9 cellular contexts compared by ENCODE assay signal in genomic region chr15:88256261-88257230, GRCh38. TPM values are rescaled to one million over a fixed set of nuclear protein-coding genes. Genes with fewer than 3 reads are reported as not detected.
DNase-seq lines count a peak whose midpoint lies in the region; ATAC-seq, FAIRE-seq and TF ChIP-seq lines count a peak whose summit lies in the region.
"Had no signal": no experiment of that assay in that cellular context is flagged by ENCODE, and none has a peak within 500 bp of the region (broad histone marks: within the 10 kb centered on the region; RNA-seq: fewer than 3 reads in every experiment).

NTRK3 (minus strand) TSS chr15:88256739; CDS start chr15:88256153, 586 bp downstream.

- no peak for DNase-seq in NT2/D1 (ENCODE audit: low read depth, low spot score)
- no peak for DNase-seq in effector memory CD4-positive, alpha-beta T cell
- DNase-seq in natural killer cell: no peak
- no peak for DNase-seq in stimulated activated CD4-positive, alpha-beta T cell treated with anti-CD3 and anti-CD28 coated beads, Interleukin-2, amount 100 ng/mL, for 48 hours
- DNase-seq in NK-92 (lab: John Stamatoyannopoulos, UW; ENCODE audit: unreplicated experiment): no peak
- DNase-seq in small intestine: no peak

- H3K4me1 ChIP-seq in NT2/D1 (ENCODE audit: insufficient read depth, insufficient read length): peaks cover 2% of the 10 kb centered on the region
- peaks cover 4% of the 10 kb centered on the region for H3K4me1 ChIP-seq in effector memory CD4-positive, alpha-beta T cell (ENCODE audit: control insufficient read depth, insufficient read depth, low read length, poor library complexity, severe bottlenecking)
- peaks cover 0 to 2% of the 10 kb centered on the region in 2 donors for H3K4me1 ChIP-seq in small intestine (ENCODE audit: control insufficient read depth in 2 of 2, insufficient read depth in 1 of 2, low read depth in 1 of 2, low read length in 1 of 2)

- TF ChIP-seq CTCF in natural killer cell (IDR thresholded peaks at IDR 0.05): no peak

- H3K27ac ChIP-seq in effector memory CD4-positive, alpha-beta T cell (ENCODE audit: insufficient read depth, low read length, poor library complexity, severe bottlenecking): no peak within 1 kb of the TSS
- H3K27ac ChIP-seq in small intestine (ENCODE audit: low read depth in 1 of 2, low read length in 1 of 2): no peak within 1 kb of the TSS

- peaks cover 0 to 5% of the 10 kb centered on the region in 2 donors for H3K4me1 Mint-ChIP-seq in natural killer cell

- no peaks in the 10 kb centered on the region for H3K36me3 Mint-ChIP-seq in natural killer cell

- WGBS in small intestine, 3 donors: 1% methylated on average over 78 to 94 of the region's 95 CpGs

- peak within 1 kb of the TSS; percentile 76 for H3K9ac ChIP-seq in NT2/D1 (ENCODE audit: insufficient read length, low read depth)

- H3K4me3 Mint-ChIP-seq in natural killer cell: peak within 1 kb of the TSS; percentile 18

- H3K9me3 Mint-ChIP-seq in natural killer cell: no peaks in the 10 kb centered on the region

- H3K27me3 ChIP-seq in NT2/D1 (ENCODE audit: insufficient read depth, insufficient read length) (peaks cover 67% of the 10 kb centered on the region), small intestine (ENCODE audit: control insufficient read depth in 2 of 2, insufficient read depth in 2 of 2, low read length in 2 of 2) (peaks cover 12 to 33% of the 10 kb centered on the region in 2 donors)
- H3K27me3 ChIP-seq in effector memory CD4-positive, alpha-beta T cell (replicated peaks; ENCODE audit: control insufficient read depth, insufficient read depth, low read length, poor library complexity, severe bottlenecking): peaks cover 16% of the 10 kb centered on the region

- H3K4me3 ChIP-seq in GM08714 (ENCODE audit: low read length): peak within 1 kb of the TSS; percentile 38
- peak within 1 kb of the TSS; percentile 68 for H3K4me3 ChIP-seq in NT2/D1 (ENCODE audit: insufficient read length, low read depth)
- H3K4me3 ChIP-seq in effector memory CD4-positive, alpha-beta T cell (ENCODE audit: insufficient read depth, low read depth, low read length, poor library complexity, severe bottlenecking): peak within 1 kb of the TSS; percentile 37
- H3K4me3 ChIP-seq in small intestine (ENCODE audit: low read depth in 1 of 2, low read length in 2 of 2): no peak within 1 kb of the TSS

- peaks cover 50 to 56% of the 10 kb centered on the region in 2 donors for H3K27me3 Mint-ChIP-seq in natural killer cell (ENCODE audit: low read depth in 2 of 2)

- no peak for ATAC-seq in natural killer cell
- ATAC-seq in HG03135 (IDR thresholded peaks at IDR 0.05; ENCODE audit: unreplicated experiment): no peak

- H3K36me3 ChIP-seq in NT2/D1 (ENCODE audit: insufficient read depth, insufficient read length, low read length): no peaks in the 10 kb centered on the region
- H3K36me3 ChIP-seq in effector memory CD4-positive, alpha-beta T cell (ENCODE audit: control insufficient read depth, insufficient read depth, low read length): no peaks in the 10 kb centered on the region
- H3K36me3 ChIP-seq in small intestine (ENCODE audit: control insufficient read depth in 2 of 2, insufficient read depth in 2 of 2, low read length in 2 of 2): no peaks in the 10 kb centered on the region

- H3K9me3 ChIP-seq in NT2/D1 (ENCODE audit: insufficient read depth, low read length) (no peaks in the 10 kb centered on the region), small intestine (ENCODE audit: control insufficient read depth, low read depth) (no peaks in the 10 kb centered on the region)
- H3K9me3 ChIP-seq in effector memory CD4-positive, alpha-beta T cell (ENCODE audit: control insufficient read depth, low read length): no peaks in the 10 kb centered on the region

- H3K27ac Mint-ChIP-seq in natural killer cell: no peak within 1 kb of the TSS

- FAIRE-seq in small intestine (lab: Jason Lieb, UNC): no peak

- intact Hi-C loops in natural killer cell (cut with micrococcal nuclease): no loop called here

RNA-seq across cellular contexts. Expression of gene NTRK3, which starts in this region (rescaled TPM):
- total RNA-seq in natural killer cell: not detected
- polyA plus RNA-seq in small intestine: 1 to 10 TPM in 1 of 3 donors, under 1 TPM in 1, not detected in 1; under 0.01 to 3.6 TPM
- total RNA-seq: SK-MEL-5 had no signal

Comparison
In these comparisons a context has a peak if more than half of its experiments do, and no peak if none do; other contexts are left out.
1. H3K4me3 ChIP-seq: peak in GM08714 (single experiment), NT2/D1 (single experiment) and effector memory CD4-positive, alpha-beta T cell (single experiment); none in small intestine (0 of 2).